14 cellular contexts compared by ENCODE assay signal in genomic region chr2:97656129-97656755, GRCh38.
"Had no signal": no experiment of that assay in that cellular context is flagged by ENCODE, and none has a peak within 500 bp of the region (broad histone marks: within the 10 kb centered on the region; RNA-seq: fewer than 3 reads in every experiment).

No MANE protein-coding gene starts in this region.

- H2AFZ ChIP-seq: hepatocyte, parathyroid adenoma had no signal

- H3K9ac ChIP-seq: parathyroid adenoma had no signal

- H3K27ac Mint-ChIP-seq: activated naive CD4-positive, alpha-beta T cell treated with anti-CD3 and anti-CD28 coated beads for 36 hours; endodermal cell had no signal

- DNase-seq: activated naive CD4-positive, alpha-beta T cell treated with anti-CD3 and anti-CD28 coated beads for 36 hours; endodermal cell; islet precursor cell; naive B cell; stimulated activated CD4-positive, alpha-beta T cell treated with anti-CD3 and anti-CD28 coated beads, Interleukin-12 subunit alpha, Interleukin-12 subunit beta, amount 100 ng/mL, for 4 hours; stimulated activated CD4-positive, alpha-beta T cell treated with anti-CD3 and anti-CD28 coated beads, Interleukin-2, amount 100 ng/mL, for 24 hours; T1000 had no signal

- H3K4me1 ChIP-seq: parathyroid adenoma had no signal

- H3K4me2 ChIP-seq: hepatocyte had no signal

- H3K27ac ChIP-seq: ascending aorta, hepatocyte, parathyroid adenoma, thoracic aorta had no signal

- H3K4me3 Mint-ChIP-seq: activated naive CD4-positive, alpha-beta T cell treated with anti-CD3 and anti-CD28 coated beads for 36 hours; endodermal cell; naive B cell had no signal

- H3K4me3 ChIP-seq: ascending aorta, hepatocyte, lung, thoracic aorta had no signal

- H3K27me3 Mint-ChIP-seq: naive B cell had no signal

- ATAC-seq: activated CD4-positive, CD25-positive, alpha-beta regulatory T cell treated with anti-CD3 and anti-CD28 coated beads, Interleukin-2, amount 50 U/mL, for 24 hours had no signal

- H3K9me3 Mint-ChIP-seq: activated naive CD4-positive, alpha-beta T cell treated with anti-CD3 and anti-CD28 coated beads for 36 hours; activated T-helper 2 cell treated with anti-CD3 and anti-CD28 coated beads, Interferon-gamma antibody, Interleukin-2, Interleukin-4, amounts not matched to agents 10 μg/mL and 5 μg/mL and 100 μg/mL, durations not matched to agents 14 hours and 24 hours and 36 hours; naive B cell had no signal

- H3K27me3 ChIP-seq: ascending aorta, hepatocyte had no signal

- H3K9me3 ChIP-seq: thoracic aorta had no signal
